Comparison of ENCODE assay signal across 8 cellular contexts in the genomic region with DNA sequence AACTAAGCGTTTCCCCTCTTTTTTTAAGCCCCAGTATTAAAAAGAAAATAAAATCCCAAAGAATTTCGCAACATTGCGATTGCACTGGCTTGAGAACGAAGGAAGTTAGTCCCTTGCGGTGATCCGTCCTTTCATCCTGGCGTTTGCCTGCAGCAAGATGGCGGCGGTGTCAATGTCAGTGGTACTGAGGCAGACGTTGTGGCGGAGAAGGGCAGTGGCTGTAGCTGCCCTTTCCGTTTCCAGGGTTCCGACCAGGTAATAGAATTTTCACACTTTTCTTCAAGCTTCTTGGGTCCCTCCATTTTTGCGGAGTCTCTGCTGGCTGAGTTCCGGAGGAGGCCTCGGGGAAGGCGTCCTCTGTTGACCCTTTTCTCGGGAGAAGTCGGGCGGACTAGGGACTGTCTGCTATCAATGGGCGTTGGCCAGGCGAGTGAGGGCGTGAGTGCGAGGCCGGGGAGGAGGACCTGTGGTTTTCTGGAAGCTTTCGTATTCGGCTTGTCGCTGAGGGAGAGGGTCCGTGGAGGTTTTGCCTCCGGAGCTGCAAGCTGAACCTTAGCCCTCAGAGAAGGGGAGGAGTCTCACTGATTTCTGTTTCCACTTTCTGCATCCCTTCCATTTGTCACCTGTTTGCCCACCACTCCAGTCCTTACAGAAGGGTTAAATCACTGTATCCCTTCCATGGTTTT. TPM values are rescaled to one million over a fixed set of nuclear protein-coding genes. Genes with fewer than 3 reads are reported as not detected.
DNase-seq lines count a peak whose midpoint lies in the region; ATAC-seq and TF ChIP-seq lines count a peak whose summit lies in the region.

A gene (plus strand): TSS at position 134 of the 686 bp plus-strand sequence. CDS start 24 bp downstream, at position 158.

- H3K36me3 Mint-ChIP-seq in nephron progenitor cell (ENCODE audit: low read depth), result peaks cover 45% of the 10 kb centered on the region

- H3K36me3 ChIP-seq in DOHH2 (ENCODE audit: control insufficient read depth, low read length) (peaks cover 3% of the 10 kb centered on the region; the same call in 1 of the 2 replicates), GM23248 (ENCODE audit: low read depth) (no peaks in the 10 kb centered on the region)

- peak within 1 kb of the TSS; percentile 68 for H3K4me2 ChIP-seq in DOHH2 (ENCODE audit: low read length)
- peak within 1 kb of the TSS; percentile 94 for H3K4me2 ChIP-seq in GM23248 (ENCODE audit: unreplicated experiment)

- H3K9ac ChIP-seq in GM23248, result peak within 1 kb of the TSS; percentile 86

- TF ChIP-seq CTCF in DOHH2 (IDR thresholded peaks at IDR 0.05; ENCODE audit: low read depth, low read length, poor library complexity, severe bottlenecking) (no peak), nephron progenitor cell (IDR thresholded peaks at IDR 0.05) (no peak)

- peaks cover 25% of the 10 kb centered on the region for H3K9me3 Mint-ChIP-seq in nephron progenitor cell
- H3K9me3 Mint-ChIP-seq in stimulated activated naive CD8-positive, alpha-beta T cell treated with anti-CD3 and anti-CD28 coated beads, Interleukin-15, amount 100 ng/mL, for 72 hours, result peaks cover 0 to 11% of the 10 kb centered on the region in 2 donors

- TF ChIP-seq POLR2A in Raji (IDR thresholded peaks at IDR 0.05; ENCODE audit: insufficient read depth, low read depth, low read length), result peak; percentile 86

- DNase-seq in GM23248 (peak; percentile 92), LHCN-M2 (ENCODE audit: low read depth) (peak; percentile 85), fibroblast of the conjunctiva (ENCODE audit: low read depth) (peak; percentile 80), nephron progenitor cell (peak; percentile 81)
- peak; percentile 64 for DNase-seq in activated effector memory CD4-positive, alpha-beta T cell treated with Interleukin-2 at 50 U/mL for 16 hours
- DNase-seq in stimulated activated naive CD8-positive, alpha-beta T cell treated with anti-CD3 and anti-CD28 coated beads, Interleukin-15, amount 100 ng/mL, for 72 hours, result peak; percentile 61 to 81

- H3K4me1 Mint-ChIP-seq in nephron progenitor cell, result peaks cover 31% of the 10 kb centered on the region
- peaks cover 33% of the 10 kb centered on the region for H3K4me1 Mint-ChIP-seq in stimulated activated naive CD8-positive, alpha-beta T cell treated with anti-CD3 and anti-CD28 coated beads, Interleukin-15, amount 100 ng/mL, for 72 hours

- H4K20me1 ChIP-seq in DOHH2 (ENCODE audit: control insufficient read depth, insufficient read depth, low read depth, low read length) (no peaks in the 10 kb centered on the region; the same call in 1 of the 2 replicates), GM23248 (ENCODE audit: insufficient read depth) (no peaks in the 10 kb centered on the region)

- H3F3A ChIP-seq in DOHH2 (ENCODE audit: control insufficient read depth, insufficient read depth), result no peaks in the 10 kb centered on the region
- no peaks in the 10 kb centered on the region for H3F3A ChIP-seq in GM23248 (ENCODE audit: insufficient read depth)

- H3K79me2 ChIP-seq in DOHH2 (ENCODE audit: control insufficient read depth, low read length) (peaks cover 52% of the 10 kb centered on the region), GM23248 (ENCODE audit: insufficient read depth) (peaks cover 52% of the 10 kb centered on the region)

- H3K27ac ChIP-seq in DOHH2 (ENCODE audit: low read depth, low read length) (peak within 1 kb of the TSS; percentile 31), GM23248 (peak within 1 kb of the TSS; percentile 67)

- H3K4me3 ChIP-seq in DOHH2 (ENCODE audit: low read length) (peak within 1 kb of the TSS; percentile 84), GM23248 (peak within 1 kb of the TSS; percentile 84)

- H3K9me3 ChIP-seq in DOHH2 (ENCODE audit: control insufficient read depth, insufficient read depth, low read length), result peaks cover 6% of the 10 kb centered on the region; the same call in 1 of the 2 replicates
- no peaks in the 10 kb centered on the region for H3K9me3 ChIP-seq in GM23248 (ENCODE audit: low read depth)

- 1 to 2% methylated on average over 30 of the region's 30 CpGs for WGBS in GM23248 (ENCODE audit: low coverage in 1 of 2, low lambda C conversion rate in 2 of 2, missing lambda C conversion rate in 2 of 2), 2 experiments

- no peaks in the 10 kb centered on the region for H3K27me3 Mint-ChIP-seq in nephron progenitor cell (ENCODE audit: low read depth, poor library complexity)
- H3K27me3 Mint-ChIP-seq in stimulated activated naive CD8-positive, alpha-beta T cell treated with anti-CD3 and anti-CD28 coated beads, Interleukin-15, amount 100 ng/mL, for 72 hours, result peaks cover 18% of the 10 kb centered on the region

- H2AFZ ChIP-seq in GM23248, result peak within 1 kb of the TSS; percentile 99

- in situ Hi-C loops in GM23248 (cut with MboI), result no loop called here

- peaks cover 2% of the 10 kb centered on the region; the same call in 1 of the 2 replicates for H3K27me3 ChIP-seq in DOHH2 (ENCODE audit: control insufficient read depth, low read length)
- no peaks in the 10 kb centered on the region for H3K27me3 ChIP-seq in GM23248 (replicated peaks; ENCODE audit: insufficient read depth)

- H3K9me2 ChIP-seq in DOHH2 (replicated peaks; ENCODE audit: control insufficient read depth, low read length) (no peaks in the 10 kb centered on the region), GM23248 (ENCODE audit: insufficient read depth) (no peaks in the 10 kb centered on the region)

- ATAC-seq in stimulated activated naive CD8-positive, alpha-beta T cell treated with anti-CD3 and anti-CD28 coated beads, Interleukin-15, amount 100 ng/mL, for 72 hours, result peak; percentile 95

- peak within 1 kb of the TSS; percentile 99 for H3K27ac Mint-ChIP-seq in nephron progenitor cell
- H3K27ac Mint-ChIP-seq in stimulated activated naive CD8-positive, alpha-beta T cell treated with anti-CD3 and anti-CD28 coated beads, Interleukin-15, amount 100 ng/mL, for 72 hours, result peak within 1 kb of the TSS; percentile 95 to 99

- peak within 1 kb of the TSS; percentile 98 for H3K4me3 Mint-ChIP-seq in nephron progenitor cell
- peak within 1 kb of the TSS; percentile 86 to 88 for H3K4me3 Mint-ChIP-seq in stimulated activated naive CD8-positive, alpha-beta T cell treated with anti-CD3 and anti-CD28 coated beads, Interleukin-15, amount 100 ng/mL, for 72 hours

- peaks cover 17% of the 10 kb centered on the region for H3K4me1 ChIP-seq in DOHH2 (ENCODE audit: control insufficient read depth, low read length)
- H3K4me1 ChIP-seq in GM23248 (ENCODE audit: insufficient read depth), result peaks cover 13% of the 10 kb centered on the region

RNA-seq across cellular contexts. Expression of the gene that starts here (rescaled TPM):
- total RNA-seq in GM23248 (2014; rRNA removed; shearing (Covaris generic)), result 102 and 127 TPM in 2 replicates
- polyA plus RNA-seq in GM23248 (2016; fragmentation: Nextera tagmentation; extraction: Ambion mirVana), result 205 TPM in 2 replicates
- 78.8 and 90.5 TPM in 2 replicates for total RNA-seq in LHCN-M2 (2014; rRNA removed)
- 102 TPM for polyA plus RNA-seq in LHCN-M2 (2012)

Comparison
In these comparisons a context has a peak if more than half of its experiments do, and no peak if none do; other contexts are left out.
1. Peak in every context shown above with its lines: DNase-seq, ATAC-seq, H3K4me3 ChIP-seq and H3K27ac ChIP-seq.